18 cellular contexts compared by ENCODE assay signal in the genomic region with DNA sequence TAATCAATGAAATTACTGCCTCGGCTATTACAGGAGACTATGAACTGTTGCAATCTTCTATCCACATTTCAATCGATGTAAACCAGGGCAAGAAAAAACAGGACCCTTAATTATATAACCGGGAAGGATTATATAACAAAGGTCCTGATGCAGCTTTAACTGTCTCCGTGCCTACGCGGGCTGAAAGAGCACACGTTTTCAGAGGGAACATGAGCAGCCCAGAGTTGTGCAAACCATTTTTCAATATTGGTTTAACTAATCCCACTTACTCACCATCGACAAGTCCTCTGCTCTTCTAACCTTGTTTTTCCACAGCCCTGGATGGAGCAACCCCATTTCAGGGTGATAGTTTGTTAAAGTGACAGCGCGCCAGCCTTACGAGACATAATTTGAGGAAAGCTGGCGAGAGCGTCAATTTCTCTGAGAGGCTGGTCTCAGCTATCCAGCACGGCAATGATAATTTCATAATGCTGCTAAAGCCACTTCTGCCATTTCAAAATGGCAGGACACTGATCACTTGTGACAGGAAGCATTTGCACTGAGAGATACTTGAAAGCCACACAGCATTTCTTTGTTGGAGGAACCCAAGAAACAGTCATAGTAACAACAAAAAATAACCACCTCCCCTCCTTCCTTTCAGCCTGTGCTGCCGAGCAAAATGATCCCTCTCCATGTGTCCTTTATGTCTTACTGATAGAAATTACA.
A peak's percentile ranks its signal among the peaks of the same experiment; 100 is the strongest.
DNase-seq lines count a peak whose midpoint lies in the region; ATAC-seq, FAIRE-seq and TF ChIP-seq lines count a peak whose summit lies in the region.
"Had no signal": no experiment of that assay in that cellular context is flagged by ENCODE, and none has a peak within 500 bp of the region (broad histone marks: within the 10 kb centered on the region; RNA-seq: fewer than 3 reads in every experiment).

No MANE protein-coding gene starts in this region.

- DNase-seq in NCI-H187 (lab: John Stamatoyannopoulos, UW) (peak; percentile 46 to 51), NCI-H187 treated with DMSO at 0.1 percent for 48 hours (lab: John Stamatoyannopoulos, UW) (no peak), NCI-H510A (lab: John Stamatoyannopoulos, UW) (peak; percentile 23), left lobe of liver (ENCODE audit: low spot score) (no peak), thyroid gland (no peak), iPS-NIHi11 (ENCODE audit: low spot score) (no peak), H54 (ENCODE audit: insufficient read length, low spot score) (no peak)
- DNase-seq: 8988T, NCI-H1417 treated with DMSO at 0.1 percent for 48 hours, NCI-H2081, NCI-H748 treated with DMSO at 0.1 percent for 48 hours, PC-9 had no signal

- H3K4me1 Mint-ChIP-seq in stimulated activated memory B cell treated with anti-CD40 and anti-IgM and Interleukin-4, amounts not matched to agents 10 μg/mL and 1 μg/mL and 100 μg/mL, for 72 hours, result peaks cover 60% of the 10 kb centered on the region

- no peak for TF ChIP-seq CTCF in thyroid gland (IDR thresholded peaks at IDR 0.05)

- peak; percentile 48 for ATAC-seq in left lobe of liver
- ATAC-seq in stimulated activated memory B cell treated with anti-CD40 and anti-IgM and Interleukin-4, amounts not matched to agents 10 μg/mL and 1 μg/mL and 100 μg/mL, for 72 hours, result no peak
- ATAC-seq: HCT116 had no signal

- H3K9me3 ChIP-seq in thyroid gland, result no peaks in the 10 kb centered on the region

- intact Hi-C loops in thyroid gland (cut with DNase I), result no loop called here

- peak overlapping the region; percentile 61 for H3K27ac Mint-ChIP-seq in stimulated activated memory B cell treated with anti-CD40 and anti-IgM and Interleukin-4, amounts not matched to agents 10 μg/mL and 1 μg/mL and 100 μg/mL, for 72 hours
- H3K27ac Mint-ChIP-seq: IgD-negative memory B cell had no signal

- H3K4me3 ChIP-seq in thyroid gland (replicated peaks in 1 of 3), result no peak overlapping the region
- H3K4me3 ChIP-seq: BLaER1 treated with 17β-estradiol and CSF1 and Interleukin-3, amounts not matched to agents 10 nM and 100 nM; PC-9; SK-N-MC had no signal

- H3K4me1 ChIP-seq in thyroid gland, result peaks cover 3 to 12% of the 10 kb centered on the region in 2 donors

- 86 to 91% methylated on average over 15 of the region's 15 CpGs for WGBS in thyroid gland, 2 donors

- TF ChIP-seq POLR2A in thyroid gland (IDR thresholded peaks at IDR 0.05) (no peak), H54 (IDR thresholded peaks at IDR 0.05; ENCODE audit: low read depth, low read length) (no peak)

- no peaks in the 10 kb centered on the region for H3K9me3 Mint-ChIP-seq in stimulated activated memory B cell treated with anti-CD40 and anti-IgM and Interleukin-4, amounts not matched to agents 10 μg/mL and 1 μg/mL and 100 μg/mL, for 72 hours
- H3K9me3 Mint-ChIP-seq: IgD-negative memory B cell had no signal

- H3K36me3 ChIP-seq in thyroid gland, result no peaks in the 10 kb centered on the region

- H3K27me3 Mint-ChIP-seq in stimulated activated memory B cell treated with anti-CD40 and anti-IgM and Interleukin-4, amounts not matched to agents 10 μg/mL and 1 μg/mL and 100 μg/mL, for 72 hours, result no peaks in the 10 kb centered on the region
- H3K27me3 Mint-ChIP-seq: IgD-negative memory B cell had no signal

- no peak overlapping the region for H3K4me3 Mint-ChIP-seq in stimulated activated memory B cell treated with anti-CD40 and anti-IgM and Interleukin-4, amounts not matched to agents 10 μg/mL and 1 μg/mL and 100 μg/mL, for 72 hours
- H3K4me3 Mint-ChIP-seq: IgD-negative memory B cell had no signal

- no peak for FAIRE-seq in H54 (lab: Jason Lieb, UNC)
- FAIRE-seq: GM18507 had no signal

- H3K27me3 ChIP-seq in thyroid gland, result no peaks in the 10 kb centered on the region
- H3K27me3 ChIP-seq: BLaER1 treated with 17β-estradiol and CSF1 and Interleukin-3, amounts not matched to agents 10 nM and 100 nM had no signal

- no peak overlapping the region for H3K27ac ChIP-seq in thyroid gland
- H3K27ac ChIP-seq: BLaER1 treated with 17β-estradiol and CSF1 and Interleukin-3, amounts not matched to agents 10 nM and 100 nM; PC-9; SK-N-MC had no signal

- H3K36me3 Mint-ChIP-seq in stimulated activated memory B cell treated with anti-CD40 and anti-IgM and Interleukin-4, amounts not matched to agents 10 μg/mL and 1 μg/mL and 100 μg/mL, for 72 hours, result peaks cover 36% of the 10 kb centered on the region
- H3K36me3 Mint-ChIP-seq: IgD-negative memory B cell had no signal

Comparison
In these comparisons a context has a peak if more than half of its experiments do, and no peak if none do; other contexts are left out.
1. DNase-seq: peak in NCI-H187 (2 of 2) and NCI-H510A (single experiment); none in NCI-H187 treated with DMSO at 0.1 percent for 48 hours (single experiment), left lobe of liver (single experiment), thyroid gland (0 of 2), iPS-NIHi11 (single experiment) and H54 (single experiment).